Comparison of ENCODE assay signal across 19 cellular contexts in genomic region chr5:168614661-168615060, GRCh38. TPM values are rescaled to one million over a fixed set of nuclear protein-coding genes. Genes with fewer than 3 reads are reported as not detected.
DNase-seq lines count a peak whose midpoint lies in the region; ATAC-seq and TF ChIP-seq lines count a peak whose summit lies in the region.
"Had no signal": no experiment of that assay in that cellular context is flagged by ENCODE, and none has a peak within 500 bp of the region (broad histone marks: within the 10 kb centered on the region; RNA-seq: fewer than 3 reads in every experiment).

No MANE protein-coding gene starts in this region.

- H3K14ac ChIP-seq in trophoblast cell (ENCODE audit: low read length) (no peak overlapping the region), neuronal stem cell (ENCODE audit: low read length) (no peak overlapping the region)

- H2BK12ac ChIP-seq in trophoblast cell (ENCODE audit: low read length), result no peak overlapping the region
- H2BK12ac ChIP-seq in neuronal stem cell (ENCODE audit: low read length), result no peak overlapping the region

- H2BK120ac ChIP-seq in trophoblast cell (ENCODE audit: insufficient read depth, low read length, poor library complexity), result no peak overlapping the region
- no peak overlapping the region for H2BK120ac ChIP-seq in neuronal stem cell (ENCODE audit: low read depth, low read length)

- peak overlapping the region; percentile 86 to 88 for H3K27ac ChIP-seq in liver (ENCODE audit: low read depth in 1 of 2, low read length in 2 of 2)
- no peak overlapping the region for H3K27ac ChIP-seq in trophoblast cell (ENCODE audit: low read depth, low read length)
- no peak overlapping the region for H3K27ac ChIP-seq in neuronal stem cell (replicated peaks; ENCODE audit: low read length)
- H3K27ac ChIP-seq: 22Rv1; A549; BLaER1 treated with 17β-estradiol and CSF1 and Interleukin-3, amounts not matched to agents 10 nM and 100 nM; C4-2B had no signal

- TF ChIP-seq RAD21 in liver (IDR thresholded peaks at IDR 0.05), result no peak

- no peak overlapping the region for H3K4me2 ChIP-seq in trophoblast cell (ENCODE audit: low read length)
- no peak overlapping the region for H3K4me2 ChIP-seq in neuronal stem cell (ENCODE audit: insufficient read depth, low read length, poor library complexity, severe bottlenecking)
- H3K4me2 ChIP-seq: A549; BLaER1 treated with 17β-estradiol and CSF1 and Interleukin-3, amounts not matched to agents 10 nM and 100 nM had no signal

- H3K18ac ChIP-seq in trophoblast cell (ENCODE audit: low read length) (no peak overlapping the region), neuronal stem cell (ENCODE audit: low read length) (no peak overlapping the region)

- no peak overlapping the region for H4K8ac ChIP-seq in trophoblast cell (ENCODE audit: low read depth, low read length)
- no peak overlapping the region for H4K8ac ChIP-seq in neuronal stem cell (ENCODE audit: low read depth, low read length)

- 96% methylated on average over 10 of the region's 10 CpGs for WGBS in liver
- WGBS in trophoblast cell (ENCODE audit: extremely low coverage, insufficient coverage, insufficient read length), result no CpG with 5 or more reads among the region's 10 CpGs
- no CpG with 5 or more reads among the region's 10 CpGs for WGBS in neuronal stem cell (ENCODE audit: extremely low coverage in 2 of 2, insufficient read length in 2 of 2, insufficient replicate concordance in 1 of 2), 2 donors

- H3K27ac Mint-ChIP-seq in natural killer cell treated with Interleukin-12 subunit alpha and Interleukin-12 subunit beta and Interleukin-15 and Interleukin-18, amount 100 ng/mL, for 72 hours, result no peak overlapping the region
- peak overlapping the region in 1 of 2 donors; percentile 3 for H3K27ac Mint-ChIP-seq in natural killer cell
- H3K27ac Mint-ChIP-seq: B cell; CD4-positive, alpha-beta T cell had no signal

- H3K4me3 ChIP-seq in liver (ENCODE audit: low read depth in 1 of 3, low read length in 3 of 3) (no peak overlapping the region), trophoblast cell (ENCODE audit: low read depth, low read length) (peak overlapping the region; percentile 8), neuronal stem cell (ENCODE audit: low read length in 2 of 2) (no peak overlapping the region)
- H3K4me3 ChIP-seq: A549; BLaER1 treated with 17β-estradiol and CSF1 and Interleukin-3, amounts not matched to agents 10 nM and 100 nM had no signal

- H3K27me3 ChIP-seq in liver (ENCODE audit: control insufficient read depth in 4 of 4, insufficient read depth in 4 of 4, low read length in 3 of 4) (no peaks in the 10 kb centered on the region), trophoblast cell (ENCODE audit: insufficient read depth, low read length) (no peaks in the 10 kb centered on the region), neuronal stem cell (ENCODE audit: control insufficient read depth in 3 of 3, insufficient read depth in 3 of 3, low read depth in 1 of 3, low read length in 3 of 3) (peaks cover 0 to 13% (median 0%) of the 10 kb centered on the region in 3 experiments)
- H3K27me3 ChIP-seq: BLaER1 treated with 17β-estradiol and CSF1 and Interleukin-3, amounts not matched to agents 10 nM and 100 nM had no signal

- no peak overlapping the region for H4K12ac ChIP-seq in trophoblast cell (ENCODE audit: low read depth, low read length)

- no peaks in the 10 kb centered on the region for H3K79me1 ChIP-seq in trophoblast cell (ENCODE audit: low read length)
- no peaks in the 10 kb centered on the region for H3K79me1 ChIP-seq in neuronal stem cell (ENCODE audit: low read depth, low read length)

- H3K4me1 ChIP-seq in liver (ENCODE audit: control insufficient read depth in 4 of 4, insufficient read depth in 4 of 4, low read length in 3 of 4) (peaks cover 1 to 19% (median 10%) of the 10 kb centered on the region in 4 donors), trophoblast cell (ENCODE audit: control insufficient read depth in 1 of 2, insufficient read depth in 2 of 2, low read length in 2 of 2) (peaks cover 0 to 3% of the 10 kb centered on the region in 2 experiments), neuronal stem cell (ENCODE audit: control insufficient read depth in 2 of 2, insufficient read depth in 1 of 2, low read depth in 1 of 2, low read length in 2 of 2) (peaks cover 0 to 4% of the 10 kb centered on the region in 2 donors)
- H3K4me1 ChIP-seq: BLaER1 treated with 17β-estradiol and CSF1 and Interleukin-3, amounts not matched to agents 10 nM and 100 nM had no signal

- H4K91ac ChIP-seq in trophoblast cell (ENCODE audit: low read depth, low read length) (no peak overlapping the region), neuronal stem cell (ENCODE audit: low read depth, low read length, poor library complexity) (no peak overlapping the region)

- no peaks in the 10 kb centered on the region for H3K9me3 Mint-ChIP-seq in natural killer cell treated with Interleukin-12 subunit alpha and Interleukin-12 subunit beta and Interleukin-15 and Interleukin-18, amount 100 ng/mL, for 72 hours
- H3K9me3 Mint-ChIP-seq in natural killer cell, result no peaks in the 10 kb centered on the region
- H3K9me3 Mint-ChIP-seq: CD8-positive, alpha-beta T cell had no signal

- H3K79me2 ChIP-seq in trophoblast cell (ENCODE audit: control insufficient read depth, insufficient read depth, low read length, poor library complexity), result no peaks in the 10 kb centered on the region

- no peak overlapping the region for H2BK15ac ChIP-seq in neuronal stem cell (ENCODE audit: low read length)

- H2BK5ac ChIP-seq in trophoblast cell (ENCODE audit: low read depth, low read length, poor library complexity) (no peak overlapping the region), neuronal stem cell (ENCODE audit: low read length) (no peak overlapping the region)

- peaks cover 8 to 9% of the 10 kb centered on the region in 2 donors for H3K4me1 Mint-ChIP-seq in natural killer cell treated with Interleukin-12 subunit alpha and Interleukin-12 subunit beta and Interleukin-15 and Interleukin-18, amount 100 ng/mL, for 72 hours (ENCODE audit: low read depth in 2 of 2)
- H3K4me1 Mint-ChIP-seq in natural killer cell, result peaks cover 9 to 10% of the 10 kb centered on the region in 2 donors

- H2AFZ ChIP-seq in trophoblast cell (ENCODE audit: insufficient read depth, low read length, poor library complexity) (no peak overlapping the region), neuronal stem cell (ENCODE audit: low read length) (no peak overlapping the region)

- H2AK5ac ChIP-seq in trophoblast cell (ENCODE audit: low read length), result no peak overlapping the region
- H2AK5ac ChIP-seq in neuronal stem cell (ENCODE audit: low read depth, low read length), result no peak overlapping the region

- no peaks in the 10 kb centered on the region for H3K36me3 ChIP-seq in liver (ENCODE audit: control insufficient read depth in 4 of 4, insufficient read depth in 3 of 4, low read depth in 1 of 4, low read length in 3 of 4)
- no peaks in the 10 kb centered on the region for H3K36me3 ChIP-seq in trophoblast cell (ENCODE audit: control insufficient read depth in 1 of 2, insufficient read depth in 2 of 2, low read length in 2 of 2)
- H3K36me3 ChIP-seq in neuronal stem cell (replicated peaks in 1 of 2; ENCODE audit: control insufficient read depth in 2 of 2, insufficient read depth in 2 of 2, low read length in 2 of 2), result no peaks in the 10 kb centered on the region
- H3K36me3 ChIP-seq: BLaER1 treated with 17β-estradiol and CSF1 and Interleukin-3, amounts not matched to agents 10 nM and 100 nM had no signal

- no peak overlapping the region for H3K4me3 Mint-ChIP-seq in natural killer cell treated with Interleukin-12 subunit alpha and Interleukin-12 subunit beta and Interleukin-15 and Interleukin-18, amount 100 ng/mL, for 72 hours
- H3K4me3 Mint-ChIP-seq in natural killer cell, result no peak overlapping the region
- H3K4me3 Mint-ChIP-seq: B cell; CD4-positive, alpha-beta T cell; CD8-positive, alpha-beta T cell had no signal

- intact Hi-C loops in natural killer cell (cut with micrococcal nuclease), result no loop called here

- no peaks in the 10 kb centered on the region for H3K36me3 Mint-ChIP-seq in natural killer cell treated with Interleukin-12 subunit alpha and Interleukin-12 subunit beta and Interleukin-15 and Interleukin-18, amount 100 ng/mL, for 72 hours
- no peaks in the 10 kb centered on the region for H3K36me3 Mint-ChIP-seq in natural killer cell
- H3K36me3 Mint-ChIP-seq: CD8-positive, alpha-beta T cell had no signal

- no peak overlapping the region for H3K23ac ChIP-seq in trophoblast cell (ENCODE audit: low read length)
- H3K23ac ChIP-seq in neuronal stem cell (ENCODE audit: low read depth, low read length, poor library complexity), result no peak overlapping the region

- H3K9ac ChIP-seq in liver (ENCODE audit: low read depth in 1 of 2, low read length in 2 of 2) (no peak overlapping the region), trophoblast cell (ENCODE audit: low read length) (no peak overlapping the region), neuronal stem cell (ENCODE audit: low read depth, low read length, poor library complexity) (no peak overlapping the region)
- H3K9ac ChIP-seq: BLaER1 treated with 17β-estradiol and CSF1 and Interleukin-3, amounts not matched to agents 10 nM and 100 nM had no signal

- peak; percentile 38 to 50 for ATAC-seq in natural killer cell treated with Interleukin-12 subunit alpha and Interleukin-12 subunit beta and Interleukin-15 and Interleukin-18, amount 100 ng/mL, for 72 hours
- no peak for ATAC-seq in natural killer cell
- no peak for ATAC-seq in HG03139 (IDR thresholded peaks at IDR 0.05; ENCODE audit: unreplicated experiment)
- no peak for ATAC-seq in HG03354 (IDR thresholded peaks at IDR 0.05; ENCODE audit: poor library complexity, severe bottlenecking, unreplicated experiment)
- ATAC-seq: A549; CD8-positive, alpha-beta T cell had no signal

- H3K27me3 Mint-ChIP-seq in natural killer cell treated with Interleukin-12 subunit alpha and Interleukin-12 subunit beta and Interleukin-15 and Interleukin-18, amount 100 ng/mL, for 72 hours, result peaks cover 0 to 2% of the 10 kb centered on the region in 2 donors
- no peaks in the 10 kb centered on the region for H3K27me3 Mint-ChIP-seq in natural killer cell (ENCODE audit: low read depth in 2 of 2)
- H3K27me3 Mint-ChIP-seq: CD4-positive, alpha-beta T cell had no signal

- H3K4ac ChIP-seq in trophoblast cell (ENCODE audit: low read depth, low read length), result no peak overlapping the region
- no peak overlapping the region for H3K4ac ChIP-seq in neuronal stem cell (ENCODE audit: low read length)

- TF ChIP-seq CTCF in natural killer cell (IDR thresholded peaks at IDR 0.05) (no peak), liver (IDR thresholded peaks at IDR 0.05; ENCODE audit: low read depth, low read length, missing input control) (no peak)

- H3K9me3 ChIP-seq in liver (ENCODE audit: control insufficient read depth in 4 of 4, low read length in 3 of 4), result no peaks in the 10 kb centered on the region
- H3K9me3 ChIP-seq in trophoblast cell (ENCODE audit: insufficient read depth, low read depth, low read length), result no peaks in the 10 kb centered on the region
- no peaks in the 10 kb centered on the region for H3K9me3 ChIP-seq in neuronal stem cell (replicated peaks in 1 of 2; ENCODE audit: control insufficient read depth in 2 of 2, insufficient read depth in 1 of 2, low read depth in 1 of 2, low read length in 2 of 2)
- H3K9me3 ChIP-seq: A549, Caco-2 had no signal

- no peak for DNase-seq in natural killer cell treated with Interleukin-12 subunit alpha and Interleukin-12 subunit beta and Interleukin-15 and Interleukin-18, amount 100 ng/mL, for 72 hours (ENCODE audit: low spot score)
- DNase-seq in natural killer cell (no peak), trophoblast cell (no peak), neuronal stem cell (ENCODE audit: low spot score) (no peak)
- DNase-seq: AML-193; Caco-2; Calu3; CD4-positive, alpha-beta T cell; CD8-positive, alpha-beta T cell; DMS79 treated with DMSO at 0.1 percent for 48 hours; GF-D8 had no signal

RNA-seq across cellular contexts. Expression of gene PANK3, which starts 35.5 kb away (rescaled TPM):
- total RNA-seq in natural killer cell treated with Interleukin-12 subunit alpha and Interleukin-12 subunit beta and Interleukin-15 and Interleukin-18, amount 100 ng/mL, for 72 hours, result 10 to 100 TPM; 71.1 to 75.2 TPM
- 10 to 100 TPM; 39.7 to 50.0 (median 46.9) TPM for total RNA-seq in natural killer cell
- total RNA-seq in liver, result 10 to 100 TPM; 68.2 to 79.4 TPM
- polyA plus RNA-seq in liver, result 10 to 100 TPM; 10.9 to 16.5 TPM
- 23.9 and 24.3 TPM in 2 replicates for polyA plus RNA-seq in trophoblast cell (2013)
- polyA plus RNA-seq in neuronal stem cell (2013, experiment 1 of 2), result 38.2 TPM
- polyA plus RNA-seq in neuronal stem cell (2013, experiment 2 of 2), result 37.9 TPM

Comparison
In these comparisons a context has a peak if more than half of its experiments do, and no peak if none do; other contexts are left out.
1. ATAC-seq: peak in natural killer cell treated with Interleukin-12 subunit alpha and Interleukin-12 subunit beta and Interleukin-15 and Interleukin-18, amount 100 ng/mL, for 72 hours (2 of 2); none in natural killer cell (0 of 3), HG03139 (single experiment) and HG03354 (single experiment).
2. H3K27ac ChIP-seq: peak in liver (2 of 2); none in trophoblast cell (single experiment) and neuronal stem cell (single experiment).